Comparison of ENCODE assay signal across 8 cellular contexts in genomic region chr3:125141596-125142417, GRCh38.
A peak's percentile ranks its signal among the peaks of the same experiment; 100 is the strongest.
DNase-seq lines count a peak whose midpoint lies in the region; TF ChIP-seq lines count a peak whose summit lies in the region.

No MANE protein-coding gene starts in this region.

- H3K9me3 ChIP-seq in left ventricle myocardium inferior (replicated peaks) (no peaks in the 10 kb centered on the region), sigmoid colon (no peaks in the 10 kb centered on the region)

- WGBS in sigmoid colon, 2 donors: 8 to 54% methylated on average over 61 of the region's 61 CpGs

- DNase-seq in HFF-Myc (ENCODE audit: extremely low read depth, low read depth): no peak
- DNase-seq in NCI-H748 (lab: John Stamatoyannopoulos, UW; ENCODE audit: unreplicated experiment): peak; percentile 77
- peak; percentile 72 for DNase-seq in activated gamma-delta T cell treated with Interleukin-2 at 50 U/mL for 16 hours
- peak; percentile 83 for DNase-seq in left ventricle myocardium inferior
- DNase-seq in sigmoid colon: peak; percentile 84
- DNase-seq in GF-D8 (lab: John Stamatoyannopoulos, UW): no peak
- no peak for DNase-seq in NCI-H2196 (lab: John Stamatoyannopoulos, UW; ENCODE audit: unreplicated experiment)

- H3K4me1 ChIP-seq in left ventricle myocardium inferior (peaks cover 71% of the 10 kb centered on the region), sigmoid colon (peaks cover 0 to 33% (median 21%) of the 10 kb centered on the region in 4 donors)

- no peak for TF ChIP-seq EP300 in sigmoid colon (IDR thresholded peaks at IDR 0.05)

- TF ChIP-seq CTCF in GM12874 (IDR thresholded peaks at IDR 0.05; ENCODE audit: insufficient read depth, low read depth, low read length) (peak; percentile 67), HFF-Myc (IDR thresholded peaks at IDR 0.05; ENCODE audit: low read depth, low read length, missing control alignments) (peak; percentile 16), left ventricle myocardium inferior (IDR thresholded peaks at IDR 0.05; ENCODE audit: borderline replicate concordance) (peak; percentile 62), sigmoid colon (IDR thresholded peaks at IDR 0.05) (peak in 2 of 4 experiments; percentile 52)

- H3K4me3 ChIP-seq in HFF-Myc (replicated peaks; ENCODE audit: low read depth, low read length): no peak overlapping the region
- peak overlapping the region; percentile 61 for H3K4me3 ChIP-seq in left ventricle myocardium inferior
- H3K4me3 ChIP-seq in sigmoid colon: peak overlapping the region; percentile 28 to 54 (median 43)

- no peak for TF ChIP-seq POLR2A in sigmoid colon (IDR thresholded peaks at IDR 0.05)

- intact Hi-C loops in left ventricle myocardium inferior (cut with micrococcal nuclease) (loop anchor here (10.0 kb wide), 1 partner anchor 77 kb away; no protein-coding TSS in a partner anchor), sigmoid colon (cut with DNase I) (loop anchor here (5.0 kb wide), 3 partner anchors 90 to 295 kb away; no protein-coding TSS in a partner anchor)

- H3K27me3 ChIP-seq in left ventricle myocardium inferior (ENCODE audit: low read depth) (no peaks in the 10 kb centered on the region), sigmoid colon (no peaks in the 10 kb centered on the region)

- no peaks in the 10 kb centered on the region for H3K36me3 ChIP-seq in left ventricle myocardium inferior
- no peaks in the 10 kb centered on the region for H3K36me3 ChIP-seq in sigmoid colon

- H3K27ac ChIP-seq in left ventricle myocardium inferior (replicated peaks) (peak overlapping the region; percentile 95), sigmoid colon (peak overlapping the region; percentile 46 to 65 (median 58))

Comparison
In these comparisons a context has a peak if more than half of its experiments do, and no peak if none do; other contexts are left out.
1. DNase-seq: peak in NCI-H748 (single experiment), activated gamma-delta T cell treated with Interleukin-2 at 50 U/mL for 16 hours (single experiment), left ventricle myocardium inferior (single experiment) and sigmoid colon (single experiment); none in HFF-Myc (single experiment), GF-D8 (single experiment) and NCI-H2196 (single experiment).